Comparison of ENCODE assay signal across 25 cellular contexts in genomic region chr5:139867581-139867980, GRCh38.
"Had no signal": no experiment of that assay in that cellular context is flagged by ENCODE, and none has a peak within 500 bp of the region (broad histone marks: within the 10 kb centered on the region; RNA-seq: fewer than 3 reads in every experiment).

No MANE protein-coding gene starts in this region.

- H3K27ac ChIP-seq: neural progenitor cell, parathyroid adenoma, psoas muscle, right lobe of liver, sigmoid colon, suprapubic skin, tibial artery, transverse colon, upper lobe of right lung, uterus had no signal

- H3K27me3 ChIP-seq: ovary, right lobe of liver, sigmoid colon, suprapubic skin, testis, tibial artery, upper lobe of right lung, uterus had no signal

- FAIRE-seq: small intestine had no signal

- ATAC-seq: naive thymus-derived CD8-positive, alpha-beta T cell; natural killer cell treated with Interleukin-12 subunit alpha and Interleukin-12 subunit beta and Interleukin-15 and Interleukin-18, amount 100 ng/mL, for 72 hours; psoas muscle; right cardiac atrium; right lobe of liver; stimulated activated effector memory CD8-positive, alpha-beta T cell treated with anti-CD3 and anti-CD28 coated beads, Interleukin-12 subunit alpha, Interleukin-12 subunit beta, amount 100 ng/mL, for 72 hours; stimulated activated naive B cell treated with anti-CD40 and anti-IgM and Interleukin-4, amounts not matched to agents 10 μg/mL and 1 μg/mL and 100 μg/mL, for 72 hours; upper lobe of right lung had no signal

- H3K9me3 ChIP-seq: ovary, psoas muscle, right lobe of liver, sigmoid colon, suprapubic skin, testis, tibial artery, transverse colon, upper lobe of right lung, uterus had no signal

- H3K4me3 ChIP-seq: neural progenitor cell, ovary, psoas muscle, right lobe of liver, sigmoid colon, suprapubic skin, testis, tibial artery, transverse colon, upper lobe of right lung, uterus had no signal

- H3K4me2 ChIP-seq: neural progenitor cell had no signal

- H3K4me1 ChIP-seq: parathyroid adenoma, uterus had no signal

- H2AFZ ChIP-seq: neural progenitor cell, parathyroid adenoma had no signal

- DNase-seq: naive thymus-derived CD8-positive, alpha-beta T cell; occipital lobe; right cardiac atrium; sigmoid colon; small intestine; stimulated activated CD4-positive, alpha-beta T cell treated with anti-CD3 and anti-CD28 coated beads, Interleukin-15, amount 100 ng/mL, for 24 hours; stimulated activated CD4-positive, alpha-beta T cell treated with anti-CD3 and anti-CD28 coated beads, Interleukin-2, amount 100 ng/mL, for 24 hours; stimulated activated CD4-positive, alpha-beta T cell treated with anti-CD3 and anti-CD28 coated beads, Interleukin-2, amount 100 ng/mL, for 48 hours; stimulated activated CD4-positive, alpha-beta T cell treated with anti-CD3 and anti-CD28 coated beads, Interleukin-4, amount 100 ng/mL, for 24 hours; stimulated activated naive B cell treated with anti-CD40 and anti-IgM and Interleukin-4, amounts not matched to agents 10 μg/mL and 1 μg/mL and 100 μg/mL, for 72 hours; stimulated activated naive CD4-positive, alpha-beta T cell treated with Interleukin-2 at 50 U/mL for 16 hours; substantia nigra; testis; tibial artery; transverse colon; upper lobe of right lung; uterus had no signal

- H3K9ac ChIP-seq: neural progenitor cell, parathyroid adenoma had no signal

- H3K36me3 ChIP-seq: neural progenitor cell, ovary, right lobe of liver, sigmoid colon, suprapubic skin, tibial artery, transverse colon, upper lobe of right lung, uterus had no signal
